ENCODE assay signal across 8 cellular contexts in genomic region chr16:85552980-85553435, GRCh38.
DNase-seq lines count a peak whose midpoint lies in the region; ATAC-seq and TF ChIP-seq lines count a peak whose summit lies in the region.

No MANE protein-coding gene starts in this region.

- H3K79me2 ChIP-seq in PC-3 (ENCODE audit: low read length) (peaks cover 13% of the 10 kb centered on the region; the same call in 1 of the 2 replicates), fibroblast of lung (ENCODE audit: control insufficient read depth, insufficient read depth, low read length) (peaks cover 11% of the 10 kb centered on the region)

- no peaks in the 10 kb centered on the region for H3K36me3 ChIP-seq in PC-3 (ENCODE audit: low read depth, low read length)
- H3K36me3 ChIP-seq in fibroblast of lung (ENCODE audit: control insufficient read depth, insufficient read depth, low read length): no peaks in the 10 kb centered on the region

- POLR2A ChIA-PET in PC-3 (lab: Charles Lee; ENCODE audit: unreplicated experiment): no interaction called here

- H3K9me2 ChIP-seq in PC-3 (replicated peaks; ENCODE audit: low read length): no peaks in the 10 kb centered on the region

- no peaks in the 10 kb centered on the region for H3F3A ChIP-seq in PC-3 (ENCODE audit: low read length, unreplicated experiment)

- CTCF ChIA-PET in PC-3 (lab: Charles Lee): interaction anchor here (0.6 kb wide), 1 partner anchor 308 kb away, joined by 5 read pairs; no protein-coding TSS in a partner anchor

- H3K4me1 ChIP-seq in PC-3 (ENCODE audit: insufficient read depth, low read length): peaks cover 7% of the 10 kb centered on the region; the same call in 1 of the 2 replicates
- H3K4me1 ChIP-seq in fibroblast of lung (ENCODE audit: control insufficient read depth, extremely low read depth, insufficient read depth, low read length): peaks cover 2% of the 10 kb centered on the region

- H3K9me3 ChIP-seq in PC-3 (ENCODE audit: low read length) (no peaks in the 10 kb centered on the region), fibroblast of lung (ENCODE audit: control insufficient read depth, insufficient read depth, low read depth, low read length) (no peaks in the 10 kb centered on the region)

- H4K20me1 ChIP-seq in PC-3 (ENCODE audit: low read length) (no peaks in the 10 kb centered on the region), fibroblast of lung (ENCODE audit: control insufficient read depth, extremely low read depth, insufficient read depth, low read length) (no peaks in the 10 kb centered on the region)

- TF ChIP-seq CTCF in PC-3 (conservative IDR thresholded peaks at IDR 0.05; ENCODE audit: low read depth, low read length): no peak
- TF ChIP-seq CTCF in fibroblast of lung (conservative IDR thresholded peaks at IDR 0.05 in 1 of 2, IDR thresholded peaks at IDR 0.05 in 1 of 2; ENCODE audit: low read depth in 1 of 2, low read length in 2 of 2): no peak

- H3K27me3 ChIP-seq in PC-3 (ENCODE audit: low read length) (no peaks in the 10 kb centered on the region), fibroblast of lung (ENCODE audit: control insufficient read depth, insufficient read depth, low read length) (no peaks in the 10 kb centered on the region)

- H2AFZ ChIP-seq in PC-3 (ENCODE audit: low read length) (no peak overlapping the region; the same call in 1 of the 2 replicates), fibroblast of lung (ENCODE audit: low read length) (no peak overlapping the region)

- no peak for ATAC-seq in PC-3

- no peak overlapping the region for H3K9ac ChIP-seq in PC-3 (ENCODE audit: low read length)
- peak overlapping the region; percentile 58 for H3K9ac ChIP-seq in fibroblast of lung (ENCODE audit: insufficient read depth, low read length)

- no peak overlapping the region for H3K27ac ChIP-seq in PC-3 (ENCODE audit: low read length)
- no peak overlapping the region for H3K27ac ChIP-seq in fibroblast of lung (ENCODE audit: insufficient read depth, low read length)

- H3K4me3 ChIP-seq in PC-3 (ENCODE audit: low read length) (peak overlapping the region; percentile 91), fibroblast of lung (replicated peaks in 1 of 4; ENCODE audit: control extremely low read depth in 1 of 4, insufficient read depth in 1 of 4, low read depth in 3 of 4, low read length in 4 of 4) (peak overlapping the region in 3 of 4 experiments; percentile 29 to 81 (median 80)), skeletal muscle cell (ENCODE audit: low read depth, low read length) (peak overlapping the region; percentile 77)

- DNase-seq in DMS 273 (lab: John Stamatoyannopoulos, UW; ENCODE audit: unreplicated experiment): peak; percentile 76
- DNase-seq in DMS 273 treated with DMSO at 0.1 percent for 48 hours (lab: John Stamatoyannopoulos, UW): no peak
- no peak for DNase-seq in PC-3
- DNase-seq in fibroblast of lung (ENCODE audit: low read depth in 2 of 2): no peak
- DNase-seq in skeletal muscle cell (ENCODE audit: low read depth): no peak
- DNase-seq in 8988T: no peak
- no peak for DNase-seq in SIG-M5 (lab: John Stamatoyannopoulos, UW)
- no peak for DNase-seq in NCI-H2081 (lab: John Stamatoyannopoulos, UW)

- H3K4me2 ChIP-seq in PC-3 (ENCODE audit: low read length) (peak overlapping the region; percentile 99), fibroblast of lung (ENCODE audit: extremely low read depth, insufficient read depth, low read length) (peak overlapping the region; percentile 100)

- no TSS peak for BruUV-seq in PC-3 (replicated peaks; lab: Mats Ljungman, UMichigan)

- intact Hi-C loops in PC-3 (cut with micrococcal nuclease): loop anchor here (10.0 kb wide), 1 partner anchor 128 kb away; no protein-coding TSS in a partner anchor
